Comparison of ENCODE assay signal across 8 cellular contexts in genomic region chr19:38228491-38229439, GRCh38. TPM values are rescaled to one million over a fixed set of nuclear protein-coding genes. Genes with fewer than 3 reads are reported as not detected.
DNase-seq lines count a peak whose midpoint lies in the region; ATAC-seq and TF ChIP-seq lines count a peak whose summit lies in the region.

No MANE protein-coding gene starts in this region.

- no peak for DNase-seq in activated T-cell treated with anti-CD3 and anti-CD28 coated beads, Interleukin-2, amount 50 U/mL, for 4 hours
- no peak for DNase-seq in activated T-cell treated with anti-CD3 and anti-CD28 coated beads for 4 hours
- DNase-seq in Panc1 (ENCODE audit: low read depth, low spot score), result no peak
- no peak for DNase-seq in fibroblast of mammary gland (ENCODE audit: low read depth)
- DNase-seq in stimulated activated naive B cell treated with anti-CD40 and anti-IgM and Interleukin-4, amounts not matched to agents 10 μg/mL and 1 μg/mL and 100 μg/mL, for 72 hours, result no peak
- no peak for DNase-seq in RKO (ENCODE audit: low spot score)
- no peak for DNase-seq in stimulated activated CD4-positive, alpha-beta T cell treated with anti-CD3 and anti-CD28 coated beads, Interleukin-1b, Interleukin-23, amount 100 ng/mL, for 48 hours

- no peak for ATAC-seq in activated T-cell treated with anti-CD3 and anti-CD28 coated beads, Interleukin-2, amount 50 U/mL, for 4 hours
- ATAC-seq in Panc1 (peak; percentile 2; the same call in 1 of the 2 replicates), HG03432 (IDR thresholded peaks at IDR 0.05; ENCODE audit: unreplicated experiment) (no peak)
- ATAC-seq in stimulated activated naive B cell treated with anti-CD40 and anti-IgM and Interleukin-4, amounts not matched to agents 10 μg/mL and 1 μg/mL and 100 μg/mL, for 72 hours (replicated peaks), result no peak

- peaks cover 13% of the 10 kb centered on the region for H3K4me1 ChIP-seq in Panc1 (ENCODE audit: control insufficient read depth, insufficient read depth, low read length)

- H3K9me3 Mint-ChIP-seq in activated T-cell treated with anti-CD3 and anti-CD28 coated beads, Interleukin-2, amount 50 U/mL, for 4 hours, result no peaks in the 10 kb centered on the region
- no peaks in the 10 kb centered on the region for H3K9me3 Mint-ChIP-seq in stimulated activated naive B cell treated with anti-CD40 and anti-IgM and Interleukin-4, amounts not matched to agents 10 μg/mL and 1 μg/mL and 100 μg/mL, for 72 hours

- no peaks in the 10 kb centered on the region for H3K9me3 ChIP-seq in Panc1 (ENCODE audit: control insufficient read depth, insufficient read depth, low read depth, low read length)

- H3K27me3 Mint-ChIP-seq in activated T-cell treated with anti-CD3 and anti-CD28 coated beads, Interleukin-2, amount 50 U/mL, for 4 hours (ENCODE audit: low read depth), result peaks cover 52% of the 10 kb centered on the region
- H3K27me3 Mint-ChIP-seq in stimulated activated naive B cell treated with anti-CD40 and anti-IgM and Interleukin-4, amounts not matched to agents 10 μg/mL and 1 μg/mL and 100 μg/mL, for 72 hours, result peaks cover 68 to 75% of the 10 kb centered on the region in 2 donors

- intact Hi-C loops in Panc1 (cut with micrococcal nuclease; ENCODE audit: unreplicated experiment), result loop anchor here (10.0 kb wide), 1 partner anchor 324 kb away; the partner anchor contains the start of genes SIPA1L3 and WDR87

- H3K36me3 ChIP-seq in Panc1 (ENCODE audit: control insufficient read depth, insufficient read depth, low read length), result no peaks in the 10 kb centered on the region

- POLR2A ChIA-PET in Panc1 (lab: Charles Lee), result interaction anchor here (0.6 kb wide), 1 partner anchor 268 kb away, joined by 4 read pairs; no protein-coding TSS in a partner anchor

- peaks cover 18% of the 10 kb centered on the region for H3K4me1 Mint-ChIP-seq in activated T-cell treated with anti-CD3 and anti-CD28 coated beads, Interleukin-2, amount 50 U/mL, for 4 hours (ENCODE audit: low read depth)
- peaks cover 23 to 40% of the 10 kb centered on the region in 2 donors for H3K4me1 Mint-ChIP-seq in stimulated activated naive B cell treated with anti-CD40 and anti-IgM and Interleukin-4, amounts not matched to agents 10 μg/mL and 1 μg/mL and 100 μg/mL, for 72 hours

- peak overlapping the region; percentile 48 to 57 for H3K4me3 ChIP-seq in Panc1 (ENCODE audit: low read depth in 2 of 2, low read length in 2 of 2)
- peak overlapping the region; percentile 46 for H3K4me3 ChIP-seq in fibroblast of mammary gland (ENCODE audit: control insufficient read depth, low read depth, low read length)

- H3K27ac Mint-ChIP-seq in stimulated activated naive B cell treated with anti-CD40 and anti-IgM and Interleukin-4, amounts not matched to agents 10 μg/mL and 1 μg/mL and 100 μg/mL, for 72 hours, result peak overlapping the region; percentile 37

- no peak overlapping the region for H3K27ac ChIP-seq in Panc1 (ENCODE audit: low read length)

- in situ Hi-C loops in Panc1 (cut with HindIII; ENCODE audit: low pct_unique_long_range_greater_than_20kb, low sequenced_read_pairs), result no loop called here

- peak overlapping the region; percentile 38 for H3K4me3 Mint-ChIP-seq in activated T-cell treated with anti-CD3 and anti-CD28 coated beads, Interleukin-2, amount 50 U/mL, for 4 hours
- H3K4me3 Mint-ChIP-seq in stimulated activated naive B cell treated with anti-CD40 and anti-IgM and Interleukin-4, amounts not matched to agents 10 μg/mL and 1 μg/mL and 100 μg/mL, for 72 hours, result peak overlapping the region; percentile 69 to 80

- TF ChIP-seq CTCF in Panc1 (IDR thresholded peaks at IDR 0.05) (no peak), fibroblast of mammary gland (conservative IDR thresholded peaks at IDR 0.05; ENCODE audit: control insufficient read depth, insufficient read depth, low read depth, low read length) (no peak)

- peaks cover 2% of the 10 kb centered on the region; the same call in 1 of the 2 replicates for H3K27me3 ChIP-seq in Panc1 (ENCODE audit: control insufficient read depth, insufficient read depth, low read length)

- no peaks in the 10 kb centered on the region for H3K36me3 Mint-ChIP-seq in activated T-cell treated with anti-CD3 and anti-CD28 coated beads, Interleukin-2, amount 50 U/mL, for 4 hours (ENCODE audit: insufficient read depth)
- H3K36me3 Mint-ChIP-seq in stimulated activated naive B cell treated with anti-CD40 and anti-IgM and Interleukin-4, amounts not matched to agents 10 μg/mL and 1 μg/mL and 100 μg/mL, for 72 hours, result peaks cover 0 to 3% of the 10 kb centered on the region in 2 donors

- BruUV-seq in Panc1 (replicated peaks; lab: Mats Ljungman, UMichigan), result no TSS peak

- CTCF ChIA-PET in Panc1 (lab: Charles Lee), result no interaction called here

RNA-seq across cellular contexts. Expression of gene DPF1, which starts 4.7 kb away (rescaled TPM):
- under 1 TPM; 0.40 to 0.45 (median 0.43) TPM for total RNA-seq in activated T-cell treated with anti-CD3 and anti-CD28 coated beads, Interleukin-2, amount 50 U/mL, for 4 hours
- total RNA-seq in Panc1 (2021; ENCODE audit: unreplicated experiment), result 7.5 TPM
- 5.0 TPM for polyA plus RNA-seq in Panc1 (2012; ENCODE audit: insufficient read length)

RNA-seq across cellular contexts. Expression of gene PPP1R14A, which starts 27.4 kb away (rescaled TPM):
- total RNA-seq in activated T-cell treated with anti-CD3 and anti-CD28 coated beads, Interleukin-2, amount 50 U/mL, for 4 hours, result 1 to 10 TPM in 1 of 3 donors, under 1 TPM in 2; 0.34 to 1.8 (median 0.46) TPM
- 356 TPM for total RNA-seq in Panc1 (2021; ENCODE audit: unreplicated experiment)
- polyA plus RNA-seq in Panc1 (2012; ENCODE audit: insufficient read length), result 915 TPM

RNA-seq across cellular contexts. Expression of gene SPINT2, which starts 35.6 kb away (rescaled TPM):
- total RNA-seq in activated T-cell treated with anti-CD3 and anti-CD28 coated beads, Interleukin-2, amount 50 U/mL, for 4 hours, result 10 to 100 TPM; 15.6 to 27.5 (median 20.6) TPM
- 1,006 TPM for total RNA-seq in Panc1 (2021; ENCODE audit: unreplicated experiment)
- 1,788 TPM for polyA plus RNA-seq in Panc1 (2012; ENCODE audit: insufficient read length)

Comparison
In these comparisons a context has a peak if more than half of its experiments do, and no peak if none do; other contexts are left out.
1. RNA of gene PPP1R14A, which starts 27.4 kb away (total RNA-seq): 356 TPM in Panc1 (single experiment); 0.34 to 1.8 TPM in activated T-cell treated with anti-CD3 and anti-CD28 coated beads, Interleukin-2, amount 50 U/mL, for 4 hours; every median in the first group is over 100 times any median in the second.
2. RNA of gene SPINT2, which starts 35.6 kb away (total RNA-seq): 1,006 TPM in Panc1 (single experiment); 15.6 to 27.5 TPM in activated T-cell treated with anti-CD3 and anti-CD28 coated beads, Interleukin-2, amount 50 U/mL, for 4 hours; every median in the first group is over 10 times any median in the second.